7 cellular contexts compared by ENCODE assay signal in genomic region chrX:116141270-116141669, GRCh38. TPM values are rescaled to one million over a fixed set of nuclear protein-coding genes. Genes with fewer than 3 reads are reported as not detected.
"Had no signal": no experiment of that assay in that cellular context is flagged by ENCODE, and none has a peak within 500 bp of the region (broad histone marks: within the 10 kb centered on the region; RNA-seq: fewer than 3 reads in every experiment).

No MANE protein-coding gene starts in this region.

RNA-seq across cellular contexts. Expression of gene AGTR2, which starts 29.3 kb away (rescaled TPM):
- total RNA-seq: GM23248, GM23338, H1, H4, H7, H9, HFFc6 had no signal
